8 cellular contexts compared by ENCODE assay signal in genomic region chr3:120597445-120598049, GRCh38.
DNase-seq lines count a peak whose midpoint lies in the region; ATAC-seq and TF ChIP-seq lines count a peak whose summit lies in the region.

No MANE protein-coding gene starts in this region.

- peaks cover 25% of the 10 kb centered on the region for H3K36me3 ChIP-seq in muscle layer of colon (ENCODE audit: insufficient read depth, low read length)

- H3K27ac ChIP-seq in VCaP = peak overlapping the region; percentile 92; the same call in 1 of the 2 replicates
- no peak overlapping the region for H3K27ac ChIP-seq in muscle layer of colon (ENCODE audit: low read depth, low read length)

- no peaks in the 10 kb centered on the region for H3K9me3 ChIP-seq in muscle layer of colon (ENCODE audit: low read length)

- peak overlapping the region; percentile 36 for H3K9ac ChIP-seq in muscle layer of colon (ENCODE audit: low read length)

- no peaks in the 10 kb centered on the region for H3K27me3 ChIP-seq in muscle layer of colon (ENCODE audit: control insufficient read depth in 1 of 2, insufficient read depth in 2 of 2, low read length in 2 of 2)

- peak overlapping the region in 1 of 2 donors; percentile 62 for H3K4me3 ChIP-seq in muscle layer of colon (ENCODE audit: low read depth in 1 of 2, low read length in 2 of 2)

- ATAC-seq in GM18867 (IDR thresholded peaks at IDR 0.05; ENCODE audit: unreplicated experiment) (peak; percentile 55), HG02678 (IDR thresholded peaks at IDR 0.05; ENCODE audit: unreplicated experiment) (peak; percentile 38), HG02571 (IDR thresholded peaks at IDR 0.05; ENCODE audit: unreplicated experiment) (no peak)

- DNase-seq in NCI-H187 (lab: John Stamatoyannopoulos, UW) (no peak), SHP77 treated with DMSO at 0.1 percent for 48 hours (lab: John Stamatoyannopoulos, UW) (no peak)
- DNase-seq in stimulated activated CD4-positive, alpha-beta T cell treated with anti-CD3 and anti-CD28 coated beads, Interleukin-4, amount 100 ng/mL, for 24 hours = no peak

- no peak for TF ChIP-seq CTCF in VCaP (conservative IDR thresholded peaks at IDR 0.05)

- H3K4me1 ChIP-seq in muscle layer of colon (ENCODE audit: insufficient read depth, low read length) = peaks cover 37% of the 10 kb centered on the region
